1 cellular context compared by ENCODE assay signal in genomic region chr1:230867903-230868735, GRCh38.
TF ChIP-seq lines count a peak whose summit lies in the region.

C1orf198 (minus strand) TSS chr1:230868521; CDS start chr1:230868512, 9 bp downstream.

TF ChIP-seq in HepG2, 621 proteins besides CTCF, POLR2A, EP300 and RAD21 (continued from another document and continues in another):
- no peak for TF ChIP-seq REST (IDR thresholded peaks at IDR 0.05; ENCODE audit: borderline replicate concordance in 1 of 2, low read depth in 1 of 2, low read length in 2 of 2)
- no peak for TF ChIP-seq CBX1 (IDR thresholded peaks at IDR 0.05; ENCODE audit: low read depth)
- TF ChIP-seq ZNF770 (CRISPR knock-in tag; IDR thresholded peaks at IDR 0.05) = 0 out of 2 replicates have a peak, but pooled peaks have one; percentile 40
- TF ChIP-seq KDM6A (CRISPR knock-in tag; IDR thresholded peaks at IDR 0.05; ENCODE audit: low read depth) = no peak
- TF ChIP-seq PATZ1 (CRISPR knock-in tag; IDR thresholded peaks at IDR 0.05) = no peak; the same call in 1 of the 2 replicates
- TF ChIP-seq ZNF276 (CRISPR knock-in tag; IDR thresholded peaks at IDR 0.05; ENCODE audit: low read depth) = no peak
- TF ChIP-seq CENPT (CRISPR knock-in tag; IDR thresholded peaks at IDR 0.05; ENCODE audit: low read depth) = no peak
- peak; percentile 33; the same call in 1 of the 2 replicates for TF ChIP-seq THAP11 (CRISPR knock-in tag; IDR thresholded peaks at IDR 0.05)
- TF ChIP-seq ZBTB8A (CRISPR knock-in tag; IDR thresholded peaks at IDR 0.05; ENCODE audit: borderline replicate concordance, low read depth) = no peak
- no peak for TF ChIP-seq YEATS2 (CRISPR knock-in tag; IDR thresholded peaks at IDR 0.05; ENCODE audit: borderline replicate concordance)
- TF ChIP-seq, protein P1, sequence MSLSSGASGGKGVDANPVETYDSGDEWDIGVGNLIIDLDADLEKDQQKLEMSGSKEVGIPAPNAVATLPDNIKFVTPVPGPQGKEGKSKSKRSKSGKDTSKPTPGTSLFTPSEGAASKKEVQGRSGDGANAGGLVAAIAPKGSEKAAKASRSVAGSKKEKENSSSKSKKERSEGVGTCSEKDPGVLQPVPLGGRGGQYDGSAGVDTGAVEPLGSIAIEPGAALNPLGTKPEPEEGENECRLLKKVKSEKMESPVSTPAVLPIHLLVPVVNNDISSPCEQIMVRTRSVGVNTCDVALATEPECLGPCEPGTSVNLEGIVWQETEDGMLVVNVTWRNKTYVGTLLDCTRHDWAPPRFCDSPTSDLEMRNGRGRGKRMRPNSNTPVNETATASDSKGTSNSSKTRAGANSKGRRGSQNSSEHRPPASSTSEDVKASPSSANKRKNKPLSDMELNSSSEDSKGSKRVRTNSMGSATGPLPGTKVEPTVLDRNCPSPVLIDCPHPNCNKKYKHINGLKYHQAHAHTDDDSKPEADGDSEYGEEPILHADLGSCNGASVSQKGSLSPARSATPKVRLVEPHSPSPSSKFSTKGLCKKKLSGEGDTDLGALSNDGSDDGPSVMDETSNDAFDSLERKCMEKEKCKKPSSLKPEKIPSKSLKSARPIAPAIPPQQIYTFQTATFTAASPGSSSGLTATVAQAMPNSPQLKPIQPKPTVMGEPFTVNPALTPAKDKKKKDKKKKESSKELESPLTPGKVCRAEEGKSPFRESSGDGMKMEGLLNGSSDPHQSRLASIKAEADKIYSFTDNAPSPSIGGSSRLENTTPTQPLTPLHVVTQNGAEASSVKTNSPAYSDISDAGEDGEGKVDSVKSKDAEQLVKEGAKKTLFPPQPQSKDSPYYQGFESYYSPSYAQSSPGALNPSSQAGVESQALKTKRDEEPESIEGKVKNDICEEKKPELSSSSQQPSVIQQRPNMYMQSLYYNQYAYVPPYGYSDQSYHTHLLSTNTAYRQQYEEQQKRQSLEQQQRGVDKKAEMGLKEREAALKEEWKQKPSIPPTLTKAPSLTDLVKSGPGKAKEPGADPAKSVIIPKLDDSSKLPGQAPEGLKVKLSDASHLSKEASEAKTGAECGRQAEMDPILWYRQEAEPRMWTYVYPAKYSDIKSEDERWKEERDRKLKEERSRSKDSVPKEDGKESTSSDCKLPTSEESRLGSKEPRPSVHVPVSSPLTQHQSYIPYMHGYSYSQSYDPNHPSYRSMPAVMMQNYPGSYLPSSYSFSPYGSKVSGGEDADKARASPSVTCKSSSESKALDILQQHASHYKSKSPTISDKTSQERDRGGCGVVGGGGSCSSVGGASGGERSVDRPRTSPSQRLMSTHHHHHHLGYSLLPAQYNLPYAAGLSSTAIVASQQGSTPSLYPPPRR (CRISPR knock-in tag; IDR thresholded peaks at IDR 0.05; ENCODE audit: borderline replicate concordance) = no peak
- TF ChIP-seq ZNF138 (CRISPR knock-in tag; IDR thresholded peaks at IDR 0.05; ENCODE audit: low read depth) = no peak
- no peak for TF ChIP-seq ZSCAN20 (CRISPR knock-in tag; IDR thresholded peaks at IDR 0.05; ENCODE audit: borderline replicate concordance)
- no peak for TF ChIP-seq FOSL2 (CRISPR knock-in tag; IDR thresholded peaks at IDR 0.05)
- no peak for TF ChIP-seq BRF2 (CRISPR knock-in tag; IDR thresholded peaks at IDR 0.05)
- TF ChIP-seq ZNF350 (CRISPR knock-in tag; IDR thresholded peaks at IDR 0.05; ENCODE audit: borderline replicate concordance, low read depth) = no peak
- no peak for TF ChIP-seq REPIN1 (CRISPR knock-in tag; IDR thresholded peaks at IDR 0.05; ENCODE audit: borderline replicate concordance, low read depth)
- no peak for TF ChIP-seq FOXK2 (IDR thresholded peaks at IDR 0.05)
- TF ChIP-seq U2AF1 (optimal IDR thresholded peaks at IDR 0.05; ENCODE audit: low read depth, low read length) = no peak
- TF ChIP-seq ZBTB20 (CRISPR knock-in tag; IDR thresholded peaks at IDR 0.05; ENCODE audit: borderline replicate concordance, low read depth) = no peak
- TF ChIP-seq, protein P2, sequence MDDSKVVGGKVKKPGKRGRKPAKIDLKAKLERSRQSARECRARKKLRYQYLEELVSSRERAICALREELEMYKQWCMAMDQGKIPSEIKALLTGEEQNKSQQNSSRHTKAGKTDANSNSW (CRISPR knock-in tag; IDR thresholded peaks at IDR 0.05; ENCODE audit: borderline replicate concordance) = no peak
- no peak for TF ChIP-seq WIZ (CRISPR knock-in tag; IDR thresholded peaks at IDR 0.05)
- TF ChIP-seq SP2 (CRISPR knock-in tag; IDR thresholded peaks at IDR 0.05) = no peak
- no peak for TF ChIP-seq ZNF543 (CRISPR knock-in tag; IDR thresholded peaks at IDR 0.05)
- no peak for TF ChIP-seq ZNF713 (CRISPR knock-in tag; IDR thresholded peaks at IDR 0.05)
- TF ChIP-seq MED8 (CRISPR knock-in tag; IDR thresholded peaks at IDR 0.05; ENCODE audit: insufficient replicate concordance) = no peak
- TF ChIP-seq SETDB1 (CRISPR knock-in tag; IDR thresholded peaks at IDR 0.05; ENCODE audit: borderline replicate concordance) = no peak
- no peak for TF ChIP-seq MED13 (CRISPR knock-in tag; IDR thresholded peaks at IDR 0.05)
- no peak for TF ChIP-seq ZFAT (CRISPR knock-in tag; conservative IDR thresholded peaks at IDR 0.05)
- TF ChIP-seq ZNF75D (CRISPR knock-in tag; IDR thresholded peaks at IDR 0.05; ENCODE audit: borderline replicate concordance) = no peak
- no peak for TF ChIP-seq ZNF790 (CRISPR knock-in tag; IDR thresholded peaks at IDR 0.05; ENCODE audit: borderline replicate concordance)
- no peak for TF ChIP-seq MIER2 (CRISPR knock-in tag; IDR thresholded peaks at IDR 0.05)
- no peak for TF ChIP-seq ZNF746 (CRISPR knock-in tag; IDR thresholded peaks at IDR 0.05)
- TF ChIP-seq SP5 (CRISPR knock-in tag; IDR thresholded peaks at IDR 0.05; ENCODE audit: borderline replicate concordance, low read depth) = no peak
- TF ChIP-seq PRPF4 (IDR thresholded peaks at IDR 0.05; ENCODE audit: low read depth, low read length, poor library complexity, severe bottlenecking) = no peak
- no peak for TF ChIP-seq PAX8 (CRISPR knock-in tag; IDR thresholded peaks at IDR 0.05; ENCODE audit: borderline replicate concordance)
- no peak for TF ChIP-seq NFE2 (CRISPR knock-in tag; IDR thresholded peaks at IDR 0.05)
- TF ChIP-seq, protein P3, sequence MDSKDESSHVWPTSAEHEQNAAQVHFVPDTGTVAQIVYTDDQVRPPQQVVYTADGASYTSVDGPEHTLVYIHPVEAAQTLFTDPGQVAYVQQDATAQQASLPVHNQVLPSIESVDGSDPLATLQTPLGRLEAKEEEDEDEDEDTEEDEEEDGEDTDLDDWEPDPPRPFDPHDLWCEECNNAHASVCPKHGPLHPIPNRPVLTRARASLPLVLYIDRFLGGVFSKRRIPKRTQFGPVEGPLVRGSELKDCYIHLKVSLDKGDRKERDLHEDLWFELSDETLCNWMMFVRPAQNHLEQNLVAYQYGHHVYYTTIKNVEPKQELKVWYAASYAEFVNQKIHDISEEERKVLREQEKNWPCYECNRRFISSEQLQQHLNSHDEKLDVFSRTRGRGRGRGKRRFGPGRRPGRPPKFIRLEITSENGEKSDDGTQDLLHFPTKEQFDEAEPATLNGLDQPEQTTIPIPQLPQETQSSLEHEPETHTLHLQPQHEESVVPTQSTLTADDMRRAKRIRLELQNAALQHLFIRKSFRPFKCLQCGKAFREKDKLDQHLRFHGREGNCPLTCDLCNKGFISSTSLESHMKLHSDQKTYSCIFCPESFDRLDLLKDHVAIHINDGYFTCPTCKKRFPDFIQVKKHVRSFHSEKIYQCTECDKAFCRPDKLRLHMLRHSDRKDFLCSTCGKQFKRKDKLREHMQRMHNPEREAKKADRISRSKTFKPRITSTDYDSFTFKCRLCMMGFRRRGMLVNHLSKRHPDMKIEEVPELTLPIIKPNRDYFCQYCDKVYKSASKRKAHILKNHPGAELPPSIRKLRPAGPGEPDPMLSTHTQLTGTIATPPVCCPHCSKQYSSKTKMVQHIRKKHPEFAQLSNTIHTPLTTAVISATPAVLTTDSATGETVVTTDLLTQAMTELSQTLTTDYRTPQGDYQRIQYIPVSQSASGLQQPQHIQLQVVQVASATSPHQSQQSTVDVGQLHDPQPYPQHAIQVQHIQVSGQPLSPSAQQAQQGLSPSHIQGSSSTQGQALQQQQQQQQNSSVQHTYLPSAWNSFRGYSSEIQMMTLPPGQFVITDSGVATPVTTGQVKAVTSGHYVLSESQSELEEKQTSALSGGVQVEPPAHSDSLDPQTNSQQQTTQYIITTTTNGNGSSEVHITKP (CRISPR knock-in tag; IDR thresholded peaks at IDR 0.05; ENCODE audit: low read depth) = no peak
- TF ChIP-seq ZMYM2 (CRISPR knock-in tag; IDR thresholded peaks at IDR 0.05) = no peak
- no peak for TF ChIP-seq ZNF124 (CRISPR knock-in tag; IDR thresholded peaks at IDR 0.05)
- TF ChIP-seq MBNL3 (CRISPR knock-in tag; conservative IDR thresholded peaks at IDR 0.05) = no peak
- TF ChIP-seq NFKBIZ (CRISPR knock-in tag; IDR thresholded peaks at IDR 0.05) = no peak
- no peak for TF ChIP-seq ZNF121 (CRISPR knock-in tag; IDR thresholded peaks at IDR 0.05)
- TF ChIP-seq ARID2 (CRISPR knock-in tag; IDR thresholded peaks at IDR 0.05; ENCODE audit: borderline replicate concordance) = no peak
- TF ChIP-seq ZMAT3 (CRISPR knock-in tag; conservative IDR thresholded peaks at IDR 0.05) = no peak
- no peak for TF ChIP-seq U2AF2 (IDR thresholded peaks at IDR 0.05; ENCODE audit: low read depth, low read length)
- no peak for TF ChIP-seq KLF11 (CRISPR knock-in tag; IDR thresholded peaks at IDR 0.05)
- TF ChIP-seq ZNF550 (CRISPR knock-in tag; IDR thresholded peaks at IDR 0.05; ENCODE audit: borderline replicate concordance) = no peak
